14 cellular contexts compared by ENCODE assay signal in the genomic region with DNA sequence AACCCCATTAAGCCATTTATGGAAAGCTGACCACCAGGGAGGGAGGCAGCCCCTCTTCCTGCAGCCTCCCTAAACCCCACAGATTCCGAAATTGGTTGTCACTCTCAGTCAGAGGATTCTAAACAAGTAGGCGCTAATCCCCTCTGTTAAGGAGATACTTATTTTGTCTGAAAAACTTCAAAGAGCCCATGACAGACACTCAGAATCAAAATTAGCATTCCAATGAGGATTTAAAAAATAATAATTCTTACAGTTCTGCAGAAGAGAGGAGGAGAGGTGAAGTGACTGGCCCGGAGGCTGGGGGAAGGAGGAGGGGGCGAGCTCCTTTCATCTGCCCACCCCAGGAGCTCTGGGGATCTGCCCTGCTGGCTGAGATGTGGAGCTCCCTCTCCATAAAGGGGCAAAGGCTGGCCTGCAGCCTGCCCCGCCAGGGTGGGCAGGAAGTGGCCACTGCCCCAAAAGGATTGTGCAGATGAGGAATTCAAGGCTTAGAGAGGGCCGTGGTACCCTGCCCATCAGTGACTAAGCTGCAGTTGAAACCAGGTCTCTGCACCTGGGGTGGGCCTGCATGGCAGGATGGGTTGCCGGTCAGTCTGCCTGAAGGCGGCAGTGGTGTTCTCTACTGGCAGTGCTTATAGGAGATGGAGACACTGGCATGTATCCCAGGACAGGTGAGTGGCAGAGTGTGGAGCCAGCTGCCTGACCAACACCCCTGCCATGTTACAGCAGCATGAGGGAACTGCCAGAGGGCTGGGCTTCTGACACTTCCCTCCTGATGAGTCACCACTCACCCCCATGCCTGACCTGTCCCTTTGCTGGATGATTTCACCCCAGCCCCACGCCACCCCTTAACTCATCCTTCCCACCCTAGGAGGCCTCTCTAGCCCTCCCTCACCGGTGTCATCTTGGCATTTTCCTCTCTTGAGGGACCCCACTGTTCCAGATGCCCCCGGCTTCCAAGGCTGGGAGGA.
A peak's percentile ranks its signal among the peaks of the same experiment; 100 is the strongest.
DNase-seq lines count a peak whose midpoint lies in the region; ATAC-seq, FAIRE-seq and TF ChIP-seq lines count a peak whose summit lies in the region.
"Had no signal": no experiment of that assay in that cellular context is flagged by ENCODE, and none has a peak within 500 bp of the region (broad histone marks: within the 10 kb centered on the region; RNA-seq: fewer than 3 reads in every experiment).

No MANE protein-coding gene starts in this region.

- no peak overlapping the region for H3K9ac ChIP-seq in astrocyte (ENCODE audit: low read length)
- H3K9ac ChIP-seq in neural progenitor cell, result no peak overlapping the region
- H3K9ac ChIP-seq: KMS-11 had no signal

- no peak overlapping the region for H3K4me3 Mint-ChIP-seq in astrocyte (ENCODE audit: unreplicated experiment)
- peak overlapping the region; percentile 60 for H3K4me3 Mint-ChIP-seq in neural progenitor cell
- no peak overlapping the region for H3K4me3 Mint-ChIP-seq in activated CD8-positive, alpha-beta T cell treated with anti-CD3 and anti-CD28 coated beads for 36 hours
- H3K4me3 Mint-ChIP-seq: naive thymus-derived CD8-positive, alpha-beta T cell had no signal

- POLR2A ChIA-PET in activated CD8-positive, alpha-beta T cell treated with anti-CD3 and anti-CD28 coated beads for 36 hours (lab: Charles Lee), result no interaction called here

- no peak for TF ChIP-seq CTCF in astrocyte (IDR thresholded peaks at IDR 0.05; ENCODE audit: insufficient read depth, low read depth, low read length)
- TF ChIP-seq CTCF in neural progenitor cell (IDR thresholded peaks at IDR 0.05), result no peak
- TF ChIP-seq CTCF in activated CD8-positive, alpha-beta T cell treated with anti-CD3 and anti-CD28 coated beads for 36 hours (IDR thresholded peaks at IDR 0.05), result no peak
- no peak for TF ChIP-seq CTCF in transverse colon (IDR thresholded peaks at IDR 0.05)

- FAIRE-seq in H54 (lab: Jason Lieb, UNC), result peak; percentile 87
- FAIRE-seq in astrocyte (lab: Jason Lieb, UNC), result no peak

- H3K4me1 Mint-ChIP-seq in astrocyte (ENCODE audit: low read depth, unreplicated experiment) (peaks cover 4% of the 10 kb centered on the region), neural progenitor cell (peaks cover 87% of the 10 kb centered on the region)
- peaks cover 4% of the 10 kb centered on the region for H3K4me1 Mint-ChIP-seq in activated CD8-positive, alpha-beta T cell treated with anti-CD3 and anti-CD28 coated beads for 36 hours (ENCODE audit: low read depth)

- H3K27me3 ChIP-seq in astrocyte (ENCODE audit: insufficient read depth, low read length) (no peaks in the 10 kb centered on the region), neural progenitor cell (no peaks in the 10 kb centered on the region), transverse colon (no peaks in the 10 kb centered on the region)

- DNase-seq in H54 (ENCODE audit: insufficient read length, low spot score), result peak; percentile 92
- DNase-seq in NCI-H226, result peak; percentile 21
- peak; percentile 3 for DNase-seq in astrocyte (ENCODE audit: low read depth)
- peak; percentile 83 for DNase-seq in neural progenitor cell (ENCODE audit: low spot score)
- no peak for DNase-seq in activated CD8-positive, alpha-beta T cell treated with anti-CD3 and anti-CD28 coated beads for 36 hours
- no peak for DNase-seq in NCI-H1436 (lab: John Stamatoyannopoulos, UW)
- no peak for DNase-seq in transverse colon
- DNase-seq in NCI-H774 (lab: John Stamatoyannopoulos, UW), result no peak
- DNase-seq: DND-41; naive thymus-derived CD8-positive, alpha-beta T cell; NCI-H748 treated with DMSO at 0.1 percent for 48 hours; spleen had no signal

- no peaks in the 10 kb centered on the region for H4K20me1 ChIP-seq in astrocyte (ENCODE audit: insufficient read depth, low read length)
- H4K20me1 ChIP-seq in neural progenitor cell (ENCODE audit: low read depth), result peaks cover 14% of the 10 kb centered on the region

- peaks cover 12% of the 10 kb centered on the region for H3K4me1 ChIP-seq in astrocyte (ENCODE audit: insufficient read depth, low read length)
- H3K4me1 ChIP-seq in neural progenitor cell, result peaks cover 62% of the 10 kb centered on the region
- peaks cover 0 to 3% (median 0%) of the 10 kb centered on the region in 4 donors for H3K4me1 ChIP-seq in transverse colon

- CTCF ChIA-PET in activated CD8-positive, alpha-beta T cell treated with anti-CD3 and anti-CD28 coated beads for 36 hours (lab: Charles Lee), result no interaction called here

- in situ Hi-C loops in transverse colon (cut with MboI; ENCODE audit: low pct_ligation_motif_present in 1 of 4, low pct_unique_long_range_greater_than_20kb in 1 of 4, low sequenced_read_pairs in 3 of 4), result loop anchor here in 2 of 4 donors (10.0 to 25.0 kb wide), 2 partner anchors 229 to 231 kb away; no protein-coding TSS in a partner anchor

- H3K79me2 ChIP-seq in astrocyte (ENCODE audit: insufficient read depth, low read length), result no peaks in the 10 kb centered on the region
- no peaks in the 10 kb centered on the region for H3K79me2 ChIP-seq in neural progenitor cell (ENCODE audit: low read depth)

- intact Hi-C loops in activated CD8-positive, alpha-beta T cell treated with anti-CD3 and anti-CD28 coated beads for 36 hours (cut with micrococcal nuclease), result no loop called here
- intact Hi-C loops in transverse colon (cut with DNase I; ENCODE audit: low total_unique reads), result no loop called here

- TF ChIP-seq EP300 in transverse colon (IDR thresholded peaks at IDR 0.05; ENCODE audit: low read depth), result no peak

- H3F3A ChIP-seq in neural progenitor cell (ENCODE audit: low read depth), result peaks cover 38% of the 10 kb centered on the region

- no peak overlapping the region for H3K27ac ChIP-seq in astrocyte (ENCODE audit: low read depth, low read length)
- peak overlapping the region; percentile 21 for H3K27ac ChIP-seq in neural progenitor cell
- no peak overlapping the region for H3K27ac ChIP-seq in transverse colon
- H3K27ac ChIP-seq: epithelial cell of prostate, KMS-11, spleen had no signal

- no peak overlapping the region for H3K27ac Mint-ChIP-seq in astrocyte (ENCODE audit: unreplicated experiment)
- H3K27ac Mint-ChIP-seq in neural progenitor cell, result peak overlapping the region; percentile 46
- H3K27ac Mint-ChIP-seq in activated CD8-positive, alpha-beta T cell treated with anti-CD3 and anti-CD28 coated beads for 36 hours, result no peak overlapping the region

- H3K9me3 Mint-ChIP-seq in astrocyte (ENCODE audit: unreplicated experiment) (no peaks in the 10 kb centered on the region), neural progenitor cell (no peaks in the 10 kb centered on the region)
- no peaks in the 10 kb centered on the region for H3K9me3 Mint-ChIP-seq in activated CD8-positive, alpha-beta T cell treated with anti-CD3 and anti-CD28 coated beads for 36 hours
- H3K9me3 Mint-ChIP-seq: naive thymus-derived CD8-positive, alpha-beta T cell had no signal

- no peak overlapping the region for H3K4me2 ChIP-seq in astrocyte (ENCODE audit: low read length)
- H3K4me2 ChIP-seq in neural progenitor cell, result peak overlapping the region; percentile 50
- H3K4me2 ChIP-seq: KMS-11 had no signal

- H3K36me3 Mint-ChIP-seq in astrocyte (ENCODE audit: low read depth, unreplicated experiment), result no peaks in the 10 kb centered on the region
- H3K36me3 Mint-ChIP-seq in neural progenitor cell, result no peaks in the 10 kb centered on the region
- no peaks in the 10 kb centered on the region for H3K36me3 Mint-ChIP-seq in activated CD8-positive, alpha-beta T cell treated with anti-CD3 and anti-CD28 coated beads for 36 hours (ENCODE audit: low read depth)
- H3K36me3 Mint-ChIP-seq: naive thymus-derived CD8-positive, alpha-beta T cell had no signal

- WGBS in transverse colon (ENCODE audit: low coverage in 1 of 2), 2 donors, result 82 to 93% methylated on average over 5 to 11 of the region's 11 CpGs

- H2AFZ ChIP-seq in astrocyte (ENCODE audit: low read depth, low read length), result no peak overlapping the region
- no peak overlapping the region for H2AFZ ChIP-seq in neural progenitor cell (replicated peaks)

- H3K27me3 Mint-ChIP-seq in astrocyte (ENCODE audit: low read depth, unreplicated experiment) (peaks cover 8% of the 10 kb centered on the region), neural progenitor cell (ENCODE audit: insufficient read depth, low read depth) (peaks cover 23% of the 10 kb centered on the region)
- H3K27me3 Mint-ChIP-seq in activated CD8-positive, alpha-beta T cell treated with anti-CD3 and anti-CD28 coated beads for 36 hours, result peaks cover 5% of the 10 kb centered on the region

- no peak overlapping the region for H3K4me3 ChIP-seq in astrocyte (ENCODE audit: insufficient read depth, low read depth, low read length)
- H3K4me3 ChIP-seq in neural progenitor cell, result no peak overlapping the region
- no peak overlapping the region for H3K4me3 ChIP-seq in transverse colon
- H3K4me3 ChIP-seq: spleen had no signal

- H3K9me3 ChIP-seq in astrocyte (ENCODE audit: insufficient read depth, low read depth, low read length) (no peaks in the 10 kb centered on the region), neural progenitor cell (ENCODE audit: low read depth) (no peaks in the 10 kb centered on the region), transverse colon (no peaks in the 10 kb centered on the region)
- H3K9me3 ChIP-seq: spleen had no signal

- no peak for ATAC-seq in activated CD8-positive, alpha-beta T cell treated with anti-CD3 and anti-CD28 coated beads for 36 hours
- ATAC-seq: naive thymus-derived CD8-positive, alpha-beta T cell had no signal

- TF ChIP-seq POLR2A in H54 (IDR thresholded peaks at IDR 0.05; ENCODE audit: low read depth, low read length), result no peak; the same call in 1 of the 2 replicates
- no peak for TF ChIP-seq POLR2A in transverse colon (IDR thresholded peaks at IDR 0.05)

- H3K36me3 ChIP-seq in astrocyte (ENCODE audit: insufficient read depth, low read length) (no peaks in the 10 kb centered on the region), neural progenitor cell (no peaks in the 10 kb centered on the region), transverse colon (no peaks in the 10 kb centered on the region)
- H3K36me3 ChIP-seq: spleen had no signal

Comparison
In these comparisons a context has a peak if more than half of its experiments do, and no peak if none do; other contexts are left out.
1. DNase-seq: peak in H54 (single experiment), NCI-H226 (single experiment), astrocyte (single experiment) and neural progenitor cell (single experiment); none in activated CD8-positive, alpha-beta T cell treated with anti-CD3 and anti-CD28 coated beads for 36 hours (single experiment), NCI-H1436 (single experiment), transverse colon (single experiment) and NCI-H774 (single experiment).